Comparison of ENCODE assay signal across 10 cellular contexts in the genomic region with DNA sequence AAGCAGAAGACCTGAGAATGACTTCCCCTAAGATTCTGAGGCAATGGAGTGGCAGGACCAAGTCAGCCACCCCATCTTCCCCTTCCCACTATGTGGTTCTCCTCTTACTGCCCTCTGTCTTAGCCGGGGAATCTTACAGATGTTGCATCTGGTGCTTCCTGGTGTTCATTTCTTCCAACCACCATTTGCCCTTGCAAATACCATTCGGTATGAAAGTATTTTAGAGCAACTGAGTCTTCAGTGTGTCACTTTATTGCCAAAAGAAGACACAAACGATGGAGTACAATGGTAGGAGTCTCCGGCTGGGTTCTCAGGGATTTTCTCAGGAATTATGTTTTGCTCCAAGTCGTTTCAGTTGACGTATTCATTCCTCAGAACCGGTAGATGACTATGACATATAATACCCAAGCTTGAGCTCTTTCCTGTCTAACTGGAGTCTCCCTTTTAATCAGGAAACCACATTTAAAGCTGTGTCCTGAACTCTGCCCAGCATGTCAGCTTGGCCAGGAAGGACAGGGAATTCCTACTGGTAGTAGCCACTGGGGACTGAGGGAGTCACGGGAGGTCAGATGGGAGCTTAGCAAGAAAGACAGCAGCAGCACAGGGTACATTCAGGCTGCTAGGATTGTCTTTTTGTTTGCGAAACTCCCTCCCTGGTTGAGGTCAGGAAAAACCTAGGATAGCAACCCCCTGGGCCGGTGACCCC.
DNase-seq lines count a peak whose midpoint lies in the region; ATAC-seq and TF ChIP-seq lines count a peak whose summit lies in the region.
"Had no signal": no experiment of that assay in that cellular context is flagged by ENCODE, and none has a peak within 500 bp of the region (broad histone marks: within the 10 kb centered on the region; RNA-seq: fewer than 3 reads in every experiment).

No MANE protein-coding gene starts in this region.

- no peak for TF ChIP-seq POLR2A in upper lobe of left lung (IDR thresholded peaks at IDR 0.05)

- peaks cover 27% of the 10 kb centered on the region for H3K27me3 Mint-ChIP-seq in activated CD8-positive, alpha-beta T cell treated with anti-CD3 and anti-CD28 coated beads for 36 hours

- no peak overlapping the region for H3K4me3 Mint-ChIP-seq in activated CD8-positive, alpha-beta T cell treated with anti-CD3 and anti-CD28 coated beads for 36 hours

- H3K9me3 ChIP-seq in ectodermal cell (ENCODE audit: control insufficient read depth, low read length) (no peaks in the 10 kb centered on the region), lung (ENCODE audit: control insufficient read depth in 2 of 2, insufficient read depth in 1 of 2, low read length in 1 of 2) (no peaks in the 10 kb centered on the region), upper lobe of left lung (no peaks in the 10 kb centered on the region)

- TF ChIP-seq CTCF in lung (IDR thresholded peaks at IDR 0.05; ENCODE audit: control extremely low read depth, extremely low read depth) = no peak
- peak in 1 of 6 experiments; percentile 6 for TF ChIP-seq CTCF in upper lobe of left lung (IDR thresholded peaks at IDR 0.05)
- no peak for TF ChIP-seq CTCF in activated CD8-positive, alpha-beta T cell treated with anti-CD3 and anti-CD28 coated beads for 36 hours (IDR thresholded peaks at IDR 0.05)

- peaks cover 7% of the 10 kb centered on the region for H3K4me1 Mint-ChIP-seq in activated CD8-positive, alpha-beta T cell treated with anti-CD3 and anti-CD28 coated beads for 36 hours (ENCODE audit: low read depth)

- no peaks in the 10 kb centered on the region for H3K36me3 Mint-ChIP-seq in activated CD8-positive, alpha-beta T cell treated with anti-CD3 and anti-CD28 coated beads for 36 hours (ENCODE audit: low read depth)

- H3K27ac ChIP-seq in ectodermal cell (ENCODE audit: insufficient read depth, low read depth, low read length, poor library complexity, severe bottlenecking) = peak overlapping the region; percentile 20
- H3K27ac ChIP-seq in lung (ENCODE audit: low read depth in 1 of 2, low read length in 1 of 2) = peak overlapping the region; percentile 68 to 83
- peak overlapping the region; percentile 80 to 85 (median 84) for H3K27ac ChIP-seq in upper lobe of left lung

- ATAC-seq in lung (ENCODE audit: insufficient read depth, low FRiP score) (no peak), upper lobe of left lung (ENCODE audit: low FRiP score in 2 of 2) (peak; percentile 3 to 12), GM19397 (IDR thresholded peaks at IDR 0.05; ENCODE audit: unreplicated experiment) (no peak), GM18517 (IDR thresholded peaks at IDR 0.05; ENCODE audit: unreplicated experiment) (no peak), HG02885 (IDR thresholded peaks at IDR 0.05; ENCODE audit: poor library complexity, unreplicated experiment) (no peak)
- ATAC-seq in activated CD8-positive, alpha-beta T cell treated with anti-CD3 and anti-CD28 coated beads for 36 hours = no peak

- no peaks in the 10 kb centered on the region for H3K36me3 ChIP-seq in ectodermal cell (ENCODE audit: control insufficient read depth, insufficient read depth, low read length)
- no peaks in the 10 kb centered on the region for H3K36me3 ChIP-seq in lung (ENCODE audit: control insufficient read depth in 2 of 2, insufficient read depth in 2 of 2, low read length in 2 of 2)
- H3K36me3 ChIP-seq in upper lobe of left lung = no peaks in the 10 kb centered on the region

- H3K27me3 ChIP-seq in ectodermal cell (ENCODE audit: control insufficient read depth, insufficient read depth, low read length, poor library complexity, severe bottlenecking) (no peaks in the 10 kb centered on the region), lung (ENCODE audit: control insufficient read depth, insufficient read depth) (no peaks in the 10 kb centered on the region), upper lobe of left lung (no peaks in the 10 kb centered on the region)

- no peaks in the 10 kb centered on the region for H3K9me3 Mint-ChIP-seq in activated CD8-positive, alpha-beta T cell treated with anti-CD3 and anti-CD28 coated beads for 36 hours

- intact Hi-C loops in activated CD8-positive, alpha-beta T cell treated with anti-CD3 and anti-CD28 coated beads for 36 hours (cut with micrococcal nuclease) = no loop called here

- CTCF ChIA-PET in activated CD8-positive, alpha-beta T cell treated with anti-CD3 and anti-CD28 coated beads for 36 hours (lab: Charles Lee) = interaction anchor here (1.0 to 1.2 kb wide), 2 partner anchors 9 to 77 kb away, joined by 4 to 5 read pairs; no protein-coding TSS in a partner anchor

- WGBS in ectodermal cell, 2 experiments = 74 to 78% methylated on average over 10 of the region's 10 CpGs
- 38 to 51% methylated on average over 10 of the region's 10 CpGs for WGBS in lung, 2 donors
- 40 to 56% methylated on average over 10 of the region's 10 CpGs for WGBS in upper lobe of left lung, 2 donors

- POLR2A ChIA-PET in activated CD8-positive, alpha-beta T cell treated with anti-CD3 and anti-CD28 coated beads for 36 hours (lab: Charles Lee) = no interaction called here

- no peak overlapping the region for H3K4me3 ChIP-seq in ectodermal cell (ENCODE audit: insufficient read depth, low read depth, low read length)
- H3K4me3 ChIP-seq in lung = no peak overlapping the region
- H3K4me3 ChIP-seq in upper lobe of left lung = no peak overlapping the region

- H3K27ac Mint-ChIP-seq in activated CD8-positive, alpha-beta T cell treated with anti-CD3 and anti-CD28 coated beads for 36 hours = no peak overlapping the region

- peak in 1 of 4 donors; percentile 57 for TF ChIP-seq EP300 in upper lobe of left lung (IDR thresholded peaks at IDR 0.05)

- H3K4me1 ChIP-seq in ectodermal cell (ENCODE audit: control insufficient read depth, insufficient read depth, low read length) (peaks cover 25% of the 10 kb centered on the region), lung (ENCODE audit: control insufficient read depth in 2 of 2, insufficient read depth in 2 of 2, low read length in 2 of 2) (peaks cover 13 to 39% of the 10 kb centered on the region in 2 donors), upper lobe of left lung (peaks cover 41 to 53% (median 48%) of the 10 kb centered on the region in 4 donors)

- DNase-seq in LHCN-M2 (ENCODE audit: low read depth) (peak; percentile 96), lung (ENCODE audit: low spot score) (no peak), upper lobe of left lung (no peak)
- no peak for DNase-seq in activated CD8-positive, alpha-beta T cell treated with anti-CD3 and anti-CD28 coated beads for 36 hours
- DNase-seq: central memory CD4-positive, alpha-beta T cell; stimulated activated CD4-positive, alpha-beta T cell treated with anti-CD3 and anti-CD28 coated beads, Interleukin-15, amount 100 ng/mL, for 24 hours had no signal

Comparison
In these comparisons a context has a peak if more than half of its experiments do, and no peak if none do; other contexts are left out.
1. H3K27ac ChIP-seq: peak in every context shown above with its lines; median percentile 84 in upper lobe of left lung; 76 in lung; 20 in ectodermal cell.
2. ATAC-seq: peak in upper lobe of left lung (2 of 2); none in lung (single experiment), activated CD8-positive, alpha-beta T cell treated with anti-CD3 and anti-CD28 coated beads for 36 hours (single experiment), GM19397 (single experiment), GM18517 (single experiment) and HG02885 (single experiment).